8 cellular contexts compared by ENCODE assay signal in genomic region chr6:32194388-32194787, GRCh38. TPM values are rescaled to one million over a fixed set of nuclear protein-coding genes. Genes with fewer than 3 reads are reported as not detected.
DNase-seq lines count a peak whose midpoint lies in the region; ATAC-seq, FAIRE-seq and TF ChIP-seq lines count a peak whose summit lies in the region.

No MANE protein-coding gene starts in this region.

- H3K9me2 ChIP-seq in MM.1S (replicated peaks; ENCODE audit: insufficient read depth, low read length), result no peaks in the 10 kb centered on the region

- H3K9ac ChIP-seq in BLaER1 treated with 17β-estradiol and CSF1 and Interleukin-3, amounts not matched to agents 10 nM and 100 nM, result peak overlapping the region in 9 of 11 experiments; percentile 2 to 97 (median 86); a peak in 12 of 22 replicates
- no peak overlapping the region for H3K9ac ChIP-seq in MM.1S (ENCODE audit: low read length)

- H3K36me3 Mint-ChIP-seq in dendritic cell treated with granulocyte-macrophage colony-stimulating factor and Interleukin-4, amounts not matched to agents 40 ng/mL and 50 ng/mL, for 4 days (ENCODE audit: low read depth), result peaks cover 43% of the 10 kb centered on the region

- DNase-seq in MM.1S (no peak), osteoblast (ENCODE audit: insufficient read length, low spot score, missing footprints) (peak; percentile 17), HTR-8/SVneo (ENCODE audit: insufficient read length, low spot score) (no peak), COR-L47 (lab: John Stamatoyannopoulos, UW) (no peak), frontal cortex (ENCODE audit: low spot score in 2 of 2) (no peak)

- 0 out of 22 replicates have a peak, but pooled peaks cover 0 to 3% (median 0%) of the 10 kb centered on the region in 11 experiments for H3K36me3 ChIP-seq in BLaER1 treated with 17β-estradiol and CSF1 and Interleukin-3, amounts not matched to agents 10 nM and 100 nM
- no peaks in the 10 kb centered on the region for H3K36me3 ChIP-seq in MM.1S (replicated peaks; ENCODE audit: insufficient read depth, low read length)
- no peaks in the 10 kb centered on the region for H3K36me3 ChIP-seq in osteoblast (ENCODE audit: insufficient read depth, low read length)

- H3K27ac Mint-ChIP-seq in dendritic cell treated with granulocyte-macrophage colony-stimulating factor and Interleukin-4, amounts not matched to agents 40 ng/mL and 50 ng/mL, for 4 days, result peak overlapping the region; percentile 99

- no peaks in the 10 kb centered on the region for H3K27me3 ChIP-seq in BLaER1 treated with 17β-estradiol and CSF1 and Interleukin-3, amounts not matched to agents 10 nM and 100 nM
- H3K27me3 ChIP-seq in MM.1S (replicated peaks; ENCODE audit: insufficient read depth, low read length) (no peaks in the 10 kb centered on the region), osteoblast (ENCODE audit: insufficient read depth, low read length) (no peaks in the 10 kb centered on the region)

- H3K9me3 ChIP-seq in BLaER1 treated with 17β-estradiol and CSF1 and Interleukin-3, amounts not matched to agents 10 nM and 100 nM (replicated peaks in 1 of 11), result no peaks in the 10 kb centered on the region
- H3K9me3 ChIP-seq in MM.1S (replicated peaks; ENCODE audit: insufficient read depth, low read length) (no peaks in the 10 kb centered on the region), osteoblast (ENCODE audit: low read depth, low read length) (no peaks in the 10 kb centered on the region)

- H3K4me2 ChIP-seq in BLaER1 treated with 17β-estradiol and CSF1 and Interleukin-3, amounts not matched to agents 10 nM and 100 nM, result peak overlapping the region; percentile 95 to 100 (median 100)
- H3K4me2 ChIP-seq in MM.1S (ENCODE audit: low read depth, low read length) (peak overlapping the region; percentile 89), osteoblast (ENCODE audit: insufficient read depth, low read length) (no peak overlapping the region)

- no peaks in the 10 kb centered on the region for H3K9me3 Mint-ChIP-seq in dendritic cell treated with granulocyte-macrophage colony-stimulating factor and Interleukin-4, amounts not matched to agents 40 ng/mL and 50 ng/mL, for 4 days

- H3K4me3 ChIP-seq in BLaER1 treated with 17β-estradiol and CSF1 and Interleukin-3, amounts not matched to agents 10 nM and 100 nM, result peak overlapping the region in 4 of 10 experiments; percentile 56 to 87 (median 78); a peak in 5 of 20 replicates
- H3K4me3 ChIP-seq in MM.1S (ENCODE audit: low read length) (no peak overlapping the region), osteoblast (ENCODE audit: insufficient read depth, low read length) (no peak overlapping the region)

- no peak overlapping the region for H3K4me3 Mint-ChIP-seq in dendritic cell treated with granulocyte-macrophage colony-stimulating factor and Interleukin-4, amounts not matched to agents 40 ng/mL and 50 ng/mL, for 4 days

- H3K4me1 ChIP-seq in BLaER1 treated with 17β-estradiol and CSF1 and Interleukin-3, amounts not matched to agents 10 nM and 100 nM, result peaks cover 42 to 64% (median 55%) of the 10 kb centered on the region in 10 experiments
- H3K4me1 ChIP-seq in MM.1S (ENCODE audit: low read length), result peaks cover 31% of the 10 kb centered on the region
- H3K4me1 ChIP-seq in osteoblast (ENCODE audit: insufficient read depth, low read length), result peaks cover 32% of the 10 kb centered on the region

- no peaks in the 10 kb centered on the region for H3K27me3 Mint-ChIP-seq in dendritic cell treated with granulocyte-macrophage colony-stimulating factor and Interleukin-4, amounts not matched to agents 40 ng/mL and 50 ng/mL, for 4 days

- FAIRE-seq in HTR-8/SVneo (lab: Jason Lieb, UNC), result no peak
- FAIRE-seq in frontal cortex (lab: Jason Lieb, UNC), result no peak

- H3K79me2 ChIP-seq in MM.1S (ENCODE audit: low read length) (peaks cover 23% of the 10 kb centered on the region), osteoblast (ENCODE audit: insufficient read depth, low read length) (peaks cover 5% of the 10 kb centered on the region)

- ATAC-seq in GM19397 (IDR thresholded peaks at IDR 0.05; ENCODE audit: unreplicated experiment), result no peak

- H2AFZ ChIP-seq in MM.1S (ENCODE audit: low read length), result no peak overlapping the region
- H2AFZ ChIP-seq in osteoblast (ENCODE audit: low read length), result no peak overlapping the region

- intact Hi-C loops in dendritic cell treated with granulocyte-macrophage colony-stimulating factor and Interleukin-4, amounts not matched to agents 40 ng/mL and 50 ng/mL, for 4 days (cut with micrococcal nuclease), result loop anchor here (2.0 kb wide), 1 partner anchor 76 kb away; no protein-coding TSS in a partner anchor

- peak overlapping the region in 10 of 11 experiments; percentile 2 to 99 (median 97); a peak in 19 of 22 replicates for H3K27ac ChIP-seq in BLaER1 treated with 17β-estradiol and CSF1 and Interleukin-3, amounts not matched to agents 10 nM and 100 nM
- H3K27ac ChIP-seq in MM.1S (ENCODE audit: low read length), result no peak overlapping the region
- peak overlapping the region; percentile 96 for H3K27ac ChIP-seq in osteoblast (ENCODE audit: low read depth, low read length)

- TF ChIP-seq CTCF in MM.1S (IDR thresholded peaks at IDR 0.05; ENCODE audit: low read length), result no peak
- no peak for TF ChIP-seq CTCF in osteoblast (IDR thresholded peaks at IDR 0.05; ENCODE audit: extremely low read depth, low read depth, low read length)

- H3K4me1 Mint-ChIP-seq in dendritic cell treated with granulocyte-macrophage colony-stimulating factor and Interleukin-4, amounts not matched to agents 40 ng/mL and 50 ng/mL, for 4 days (ENCODE audit: low read depth), result peaks cover 64% of the 10 kb centered on the region

- peaks cover 21% of the 10 kb centered on the region; the same call in 1 of the 2 replicates for H3F3A ChIP-seq in MM.1S (ENCODE audit: insufficient read depth, low read length)

- H4K20me1 ChIP-seq in BLaER1 treated with 17β-estradiol and CSF1 and Interleukin-3, amounts not matched to agents 10 nM and 100 nM, result no peaks in the 10 kb centered on the region
- H4K20me1 ChIP-seq in MM.1S (ENCODE audit: insufficient read depth, low read length) (no peaks in the 10 kb centered on the region), osteoblast (ENCODE audit: insufficient read depth, low read length) (no peaks in the 10 kb centered on the region)

RNA-seq across cellular contexts. Expression of gene GPSM3, which starts 1.9 kb away (rescaled TPM):
- total RNA-seq in osteoblast (0.88 and 1.1 TPM in 2 replicates), frontal cortex (0.41 TPM)

RNA-seq across cellular contexts. Expression of gene PBX2, which starts 4.4 kb away (rescaled TPM):
- total RNA-seq in osteoblast (17.4 and 18.6 TPM in 2 replicates), frontal cortex (11.8 TPM)

RNA-seq across cellular contexts. Expression of gene AGER, which starts 10.3 kb away (rescaled TPM):
- total RNA-seq in osteoblast, result under 0.01 TPM in 2 replicates
- total RNA-seq in frontal cortex, result 0.82 TPM

RNA-seq across cellular contexts. Expression of gene RNF5, which starts 16.2 kb away (rescaled TPM):
- 25.3 and 32.9 TPM in 2 replicates for total RNA-seq in osteoblast
- 104 TPM for total RNA-seq in frontal cortex

RNA-seq across cellular contexts. Expression of gene AGPAT1, which starts 18.5 kb away (rescaled TPM):
- total RNA-seq in osteoblast (17.4 and 19.2 TPM in 2 replicates), frontal cortex (14.3 TPM)
